Comparison of ENCODE assay signal across 1 cellular context in genomic region chr6:89080281-89081128, GRCh38.
TF ChIP-seq lines count a peak whose summit lies in the region.

TSS of gene PNRC1 (plus strand) at chr6:89080751. CDS start at chr6:89080895, 144 bp downstream.

TF ChIP-seq in HepG2, 621 proteins besides CTCF, POLR2A, EP300 and RAD21 (continued from another document and continues in another):
- TF ChIP-seq ZFP90 (CRISPR knock-in tag; IDR thresholded peaks at IDR 0.05; ENCODE audit: borderline replicate concordance): peak; percentile 36; the same call in 1 of the 2 replicates
- no peak; the same call in 1 of the 2 replicates for TF ChIP-seq MEIS2 (CRISPR knock-in tag; IDR thresholded peaks at IDR 0.05)
- TF ChIP-seq SALL1 (CRISPR knock-in tag; IDR thresholded peaks at IDR 0.05): peak; percentile 69
- peak; percentile 75; the same call in 1 of the 2 replicates for TF ChIP-seq ZNF788 (CRISPR knock-in tag; IDR thresholded peaks at IDR 0.05; ENCODE audit: borderline replicate concordance)
- TF ChIP-seq E2F2 (CRISPR knock-in tag; IDR thresholded peaks at IDR 0.05; ENCODE audit: borderline replicate concordance): no peak
- TF ChIP-seq CREB1 (IDR thresholded peaks at IDR 0.05): peak; percentile 61
- peak; percentile 46 for TF ChIP-seq CREB1 (CRISPR knock-in tag; IDR thresholded peaks at IDR 0.05)
- no peak for TF ChIP-seq ZBTB33 (CRISPR knock-in tag; IDR thresholded peaks at IDR 0.05)
- TF ChIP-seq ZSCAN9 (CRISPR knock-in tag; IDR thresholded peaks at IDR 0.05; ENCODE audit: borderline replicate concordance): peak; percentile 75
- TF ChIP-seq SOX6 (IDR thresholded peaks at IDR 0.05): no peak
- TF ChIP-seq SOX6 (CRISPR knock-in tag; IDR thresholded peaks at IDR 0.05): peak; percentile 79
- peak; percentile 73 for TF ChIP-seq TFE3 (CRISPR knock-in tag; IDR thresholded peaks at IDR 0.05)
- TF ChIP-seq ZNF446 (CRISPR knock-in tag; IDR thresholded peaks at IDR 0.05): no peak
- TF ChIP-seq RARA (CRISPR knock-in tag; IDR thresholded peaks at IDR 0.05): peak; percentile 53
- TF ChIP-seq ZNF17 (CRISPR knock-in tag; IDR thresholded peaks at IDR 0.05): no peak
- no peak for TF ChIP-seq SRF (IDR thresholded peaks at IDR 0.05; ENCODE audit: low read depth, low read length)
- TF ChIP-seq ZC3H4 (CRISPR knock-in tag; IDR thresholded peaks at IDR 0.05; ENCODE audit: borderline replicate concordance): no peak
- no peak for TF ChIP-seq NPAS2 (CRISPR knock-in tag; IDR thresholded peaks at IDR 0.05; ENCODE audit: borderline replicate concordance)
- no peak for TF ChIP-seq HINFP (CRISPR knock-in tag; IDR thresholded peaks at IDR 0.05; ENCODE audit: low read depth)
- TF ChIP-seq, protein P1, sequence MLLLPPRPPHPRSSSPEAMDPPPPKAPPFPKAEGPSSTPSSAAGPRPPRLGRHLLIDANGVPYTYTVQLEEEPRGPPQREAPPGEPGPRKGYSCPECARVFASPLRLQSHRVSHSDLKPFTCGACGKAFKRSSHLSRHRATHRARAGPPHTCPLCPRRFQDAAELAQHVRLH (CRISPR knock-in tag; IDR thresholded peaks at IDR 0.05; ENCODE audit: borderline replicate concordance, low read depth): peak; percentile 99
- TF ChIP-seq, protein P2, sequence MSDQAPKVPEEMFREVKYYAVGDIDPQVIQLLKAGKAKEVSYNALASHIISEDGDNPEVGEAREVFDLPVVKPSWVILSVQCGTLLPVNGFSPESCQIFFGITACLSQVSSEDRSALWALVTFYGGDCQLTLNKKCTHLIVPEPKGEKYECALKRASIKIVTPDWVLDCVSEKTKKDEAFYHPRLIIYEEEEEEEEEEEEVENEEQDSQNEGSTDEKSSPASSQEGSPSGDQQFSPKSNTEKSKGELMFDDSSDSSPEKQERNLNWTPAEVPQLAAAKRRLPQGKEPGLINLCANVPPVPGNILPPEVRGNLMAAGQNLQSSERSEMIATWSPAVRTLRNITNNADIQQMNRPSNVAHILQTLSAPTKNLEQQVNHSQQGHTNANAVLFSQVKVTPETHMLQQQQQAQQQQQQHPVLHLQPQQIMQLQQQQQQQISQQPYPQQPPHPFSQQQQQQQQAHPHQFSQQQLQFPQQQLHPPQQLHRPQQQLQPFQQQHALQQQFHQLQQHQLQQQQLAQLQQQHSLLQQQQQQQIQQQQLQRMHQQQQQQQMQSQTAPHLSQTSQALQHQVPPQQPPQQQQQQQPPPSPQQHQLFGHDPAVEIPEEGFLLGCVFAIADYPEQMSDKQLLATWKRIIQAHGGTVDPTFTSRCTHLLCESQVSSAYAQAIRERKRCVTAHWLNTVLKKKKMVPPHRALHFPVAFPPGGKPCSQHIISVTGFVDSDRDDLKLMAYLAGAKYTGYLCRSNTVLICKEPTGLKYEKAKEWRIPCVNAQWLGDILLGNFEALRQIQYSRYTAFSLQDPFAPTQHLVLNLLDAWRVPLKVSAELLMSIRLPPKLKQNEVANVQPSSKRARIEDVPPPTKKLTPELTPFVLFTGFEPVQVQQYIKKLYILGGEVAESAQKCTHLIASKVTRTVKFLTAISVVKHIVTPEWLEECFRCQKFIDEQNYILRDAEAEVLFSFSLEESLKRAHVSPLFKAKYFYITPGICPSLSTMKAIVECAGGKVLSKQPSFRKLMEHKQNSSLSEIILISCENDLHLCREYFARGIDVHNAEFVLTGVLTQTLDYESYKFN (CRISPR knock-in tag; conservative IDR thresholded peaks at IDR 0.05): no peak
- TF ChIP-seq CENPX (CRISPR knock-in tag; IDR thresholded peaks at IDR 0.05): no peak
- TF ChIP-seq MXD4 (CRISPR knock-in tag; IDR thresholded peaks at IDR 0.05): peak; percentile 89
- no peak for TF ChIP-seq ZNF558 (CRISPR knock-in tag; IDR thresholded peaks at IDR 0.05; ENCODE audit: borderline replicate concordance)
- 0 out of 2 replicates have a peak, but pooled peaks have one; percentile 43 for TF ChIP-seq KDM3A (CRISPR knock-in tag; IDR thresholded peaks at IDR 0.05; ENCODE audit: low read depth)
- 0 out of 2 replicates have a peak, but pooled peaks have one; percentile 73 for TF ChIP-seq BORCS8-MEF2B (CRISPR knock-in tag; IDR thresholded peaks at IDR 0.05)
- TF ChIP-seq RFX1 (IDR thresholded peaks at IDR 0.05): no peak
- TF ChIP-seq ZFYVE20 (CRISPR knock-in tag; IDR thresholded peaks at IDR 0.05; ENCODE audit: borderline replicate concordance, low read depth): no peak
- TF ChIP-seq CHD4 (IDR thresholded peaks at IDR 0.05; ENCODE audit: borderline replicate concordance, low read length): no peak
- no peak for TF ChIP-seq PAF1 (CRISPR knock-in tag; IDR thresholded peaks at IDR 0.05)
- no peak for TF ChIP-seq ZNF382 (CRISPR knock-in tag; IDR thresholded peaks at IDR 0.05; ENCODE audit: borderline replicate concordance)
- TF ChIP-seq MXD3 (CRISPR knock-in tag; IDR thresholded peaks at IDR 0.05): peak; percentile 96
- TF ChIP-seq ZNF547 (CRISPR knock-in tag; IDR thresholded peaks at IDR 0.05): 0 out of 2 replicates have a peak, but pooled peaks have one; percentile 32
- TF ChIP-seq SALL2 (CRISPR knock-in tag; IDR thresholded peaks at IDR 0.05): peak; percentile 56; the same call in 1 of the 2 replicates
- TF ChIP-seq SNAPC2 (CRISPR knock-in tag; IDR thresholded peaks at IDR 0.05): peak; percentile 74; the same call in 1 of the 2 replicates
- TF ChIP-seq, protein P3, sequence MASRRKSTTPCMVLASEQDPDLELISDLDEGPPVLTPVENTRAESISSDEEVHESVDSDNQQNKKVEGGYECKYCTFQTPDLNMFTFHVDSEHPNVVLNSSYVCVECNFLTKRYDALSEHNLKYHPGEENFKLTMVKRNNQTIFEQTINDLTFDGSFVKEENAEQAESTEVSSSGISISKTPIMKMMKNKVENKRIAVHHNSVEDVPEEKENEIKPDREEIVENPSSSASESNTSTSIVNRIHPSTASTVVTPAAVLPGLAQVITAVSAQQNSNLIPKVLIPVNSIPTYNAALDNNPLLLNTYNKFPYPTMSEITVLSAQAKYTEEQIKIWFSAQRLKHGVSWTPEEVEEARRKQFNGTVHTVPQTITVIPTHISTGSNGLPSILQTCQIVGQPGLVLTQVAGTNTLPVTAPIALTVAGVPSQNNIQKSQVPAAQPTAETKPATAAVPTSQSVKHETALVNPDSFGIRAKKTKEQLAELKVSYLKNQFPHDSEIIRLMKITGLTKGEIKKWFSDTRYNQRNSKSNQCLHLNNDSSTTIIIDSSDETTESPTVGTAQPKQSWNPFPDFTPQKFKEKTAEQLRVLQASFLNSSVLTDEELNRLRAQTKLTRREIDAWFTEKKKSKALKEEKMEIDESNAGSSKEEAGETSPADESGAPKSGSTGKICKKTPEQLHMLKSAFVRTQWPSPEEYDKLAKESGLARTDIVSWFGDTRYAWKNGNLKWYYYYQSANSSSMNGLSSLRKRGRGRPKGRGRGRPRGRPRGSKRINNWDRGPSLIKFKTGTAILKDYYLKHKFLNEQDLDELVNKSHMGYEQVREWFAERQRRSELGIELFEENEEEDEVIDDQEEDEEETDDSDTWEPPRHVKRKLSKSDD (CRISPR knock-in tag; IDR thresholded peaks at IDR 0.05; ENCODE audit: low read depth): no peak
- TF ChIP-seq ZNF616 (CRISPR knock-in tag; IDR thresholded peaks at IDR 0.05; ENCODE audit: low read depth): 0 out of 2 replicates have a peak, but pooled peaks have one; percentile 48
- peak; percentile 89 for TF ChIP-seq ZNF605 (CRISPR knock-in tag; IDR thresholded peaks at IDR 0.05)
- TF ChIP-seq, protein P4, sequence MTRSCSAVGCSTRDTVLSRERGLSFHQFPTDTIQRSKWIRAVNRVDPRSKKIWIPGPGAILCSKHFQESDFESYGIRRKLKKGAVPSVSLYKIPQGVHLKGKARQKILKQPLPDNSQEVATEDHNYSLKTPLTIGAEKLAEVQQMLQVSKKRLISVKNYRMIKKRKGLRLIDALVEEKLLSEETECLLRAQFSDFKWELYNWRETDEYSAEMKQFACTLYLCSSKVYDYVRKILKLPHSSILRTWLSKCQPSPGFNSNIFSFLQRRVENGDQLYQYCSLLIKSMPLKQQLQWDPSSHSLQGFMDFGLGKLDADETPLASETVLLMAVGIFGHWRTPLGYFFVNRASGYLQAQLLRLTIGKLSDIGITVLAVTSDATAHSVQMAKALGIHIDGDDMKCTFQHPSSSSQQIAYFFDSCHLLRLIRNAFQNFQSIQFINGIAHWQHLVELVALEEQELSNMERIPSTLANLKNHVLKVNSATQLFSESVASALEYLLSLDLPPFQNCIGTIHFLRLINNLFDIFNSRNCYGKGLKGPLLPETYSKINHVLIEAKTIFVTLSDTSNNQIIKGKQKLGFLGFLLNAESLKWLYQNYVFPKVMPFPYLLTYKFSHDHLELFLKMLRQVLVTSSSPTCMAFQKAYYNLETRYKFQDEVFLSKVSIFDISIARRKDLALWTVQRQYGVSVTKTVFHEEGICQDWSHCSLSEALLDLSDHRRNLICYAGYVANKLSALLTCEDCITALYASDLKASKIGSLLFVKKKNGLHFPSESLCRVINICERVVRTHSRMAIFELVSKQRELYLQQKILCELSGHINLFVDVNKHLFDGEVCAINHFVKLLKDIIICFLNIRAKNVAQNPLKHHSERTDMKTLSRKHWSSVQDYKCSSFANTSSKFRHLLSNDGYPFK (CRISPR knock-in tag; IDR thresholded peaks at IDR 0.05; ENCODE audit: borderline replicate concordance): peak; percentile 54; the same call in 1 of the 2 replicates
- peak; percentile 90; the same call in 1 of the 2 replicates for TF ChIP-seq AHR (CRISPR knock-in tag; IDR thresholded peaks at IDR 0.05)
- TF ChIP-seq, protein P5, sequence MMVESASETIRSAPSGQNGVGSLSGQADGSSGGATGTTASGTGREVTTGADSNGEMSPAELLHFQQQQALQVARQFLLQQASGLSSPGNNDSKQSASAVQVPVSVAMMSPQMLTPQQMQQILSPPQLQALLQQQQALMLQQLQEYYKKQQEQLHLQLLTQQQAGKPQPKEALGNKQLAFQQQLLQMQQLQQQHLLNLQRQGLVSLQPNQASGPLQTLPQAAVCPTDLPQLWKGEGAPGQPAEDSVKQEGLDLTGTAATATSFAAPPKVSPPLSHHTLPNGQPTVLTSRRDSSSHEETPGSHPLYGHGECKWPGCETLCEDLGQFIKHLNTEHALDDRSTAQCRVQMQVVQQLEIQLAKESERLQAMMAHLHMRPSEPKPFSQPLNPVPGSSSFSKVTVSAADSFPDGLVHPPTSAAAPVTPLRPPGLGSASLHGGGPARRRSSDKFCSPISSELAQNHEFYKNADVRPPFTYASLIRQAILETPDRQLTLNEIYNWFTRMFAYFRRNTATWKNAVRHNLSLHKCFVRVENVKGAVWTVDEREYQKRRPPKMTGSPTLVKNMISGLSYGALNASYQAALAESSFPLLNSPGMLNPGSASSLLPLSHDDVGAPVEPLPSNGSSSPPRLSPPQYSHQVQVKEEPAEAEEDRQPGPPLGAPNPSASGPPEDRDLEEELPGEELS (CRISPR knock-in tag; IDR thresholded peaks at IDR 0.05): peak; percentile 60; the same call in 1 of the 2 replicates
